ENCODE assay signal across 9 cellular contexts in the genomic region with DNA sequence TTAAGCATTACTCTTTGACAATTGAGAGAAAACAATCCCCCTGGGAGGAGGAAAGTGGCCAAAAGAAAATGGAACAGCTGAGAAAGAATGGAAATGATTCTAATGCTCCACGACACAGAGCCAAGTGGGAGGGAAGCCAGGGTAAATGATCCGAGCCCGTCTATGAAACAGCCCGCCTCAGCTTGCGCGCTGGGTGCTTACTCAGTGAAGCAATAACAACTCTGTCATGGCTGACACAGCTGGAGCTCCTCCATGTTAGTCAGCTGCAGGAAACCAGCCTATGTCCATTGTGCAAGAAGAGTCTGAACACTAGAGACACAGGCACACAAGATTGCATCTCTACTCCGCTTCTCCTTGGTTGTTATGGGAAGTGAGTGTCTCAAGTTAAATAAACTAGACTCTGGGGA. TPM values are rescaled to one million over a fixed set of nuclear protein-coding genes. Genes with fewer than 3 reads are reported as not detected.
DNase-seq lines count a peak whose midpoint lies in the region; ATAC-seq and TF ChIP-seq lines count a peak whose summit lies in the region.
"Had no signal": no experiment of that assay in that cellular context is flagged by ENCODE, and none has a peak within 500 bp of the region (broad histone marks: within the 10 kb centered on the region; RNA-seq: fewer than 3 reads in every experiment).

No MANE protein-coding gene starts in this region.

- H3K27me3 ChIP-seq in SK-N-SH (ENCODE audit: insufficient read depth) (no peaks in the 10 kb centered on the region), Karpas-422 (ENCODE audit: low read length) (no peaks in the 10 kb centered on the region)

- H2AFZ ChIP-seq in SK-N-SH (ENCODE audit: low read depth) (no peak overlapping the region), Karpas-422 (ENCODE audit: low read length) (no peak overlapping the region)

- TF ChIP-seq RAD21 in SK-N-SH (IDR thresholded peaks at IDR 0.05; ENCODE audit: low read length), result no peak

- H3K4me1 ChIP-seq in SK-N-SH (ENCODE audit: control insufficient read depth in 1 of 2, insufficient read depth in 2 of 2, low read depth in 1 of 2, low read length in 1 of 2), result no peaks in the 10 kb centered on the region
- no peaks in the 10 kb centered on the region for H3K4me1 ChIP-seq in Karpas-422 (ENCODE audit: low read length)

- CTCF ChIA-PET in SK-N-SH (lab: Yijun Ruan, JAX), result no interaction called here

- H3K9ac ChIP-seq in SK-N-SH (no peak overlapping the region), Karpas-422 (ENCODE audit: low read length) (no peak overlapping the region)

- H4K20me1 ChIP-seq in SK-N-SH (ENCODE audit: insufficient read depth), result no peaks in the 10 kb centered on the region
- H4K20me1 ChIP-seq in Karpas-422 (ENCODE audit: insufficient read depth, low read depth, low read length), result no peaks in the 10 kb centered on the region

- TF ChIP-seq CTCF in SK-N-SH (IDR thresholded peaks at IDR 0.05), result no peak

- H3K9me2 ChIP-seq in SK-N-SH (no peaks in the 10 kb centered on the region), Karpas-422 (replicated peaks; ENCODE audit: insufficient read depth, low read length) (no peaks in the 10 kb centered on the region)

- H3K4me3 ChIP-seq in SK-N-SH (ENCODE audit: low read depth in 2 of 2, low read length in 1 of 2) (no peak overlapping the region), Karpas-422 (ENCODE audit: low read length) (no peak overlapping the region)

- no peak overlapping the region; a peak in 1 of 4 replicates for H3K27ac ChIP-seq in SK-N-SH (ENCODE audit: low read depth in 2 of 2, low read length in 1 of 2)
- H3K27ac ChIP-seq in Karpas-422 (ENCODE audit: low read length), result no peak overlapping the region

- peaks cover 0 to 17% of the 10 kb centered on the region in 2 experiments for H3K36me3 ChIP-seq in SK-N-SH (replicated peaks in 1 of 2; ENCODE audit: control insufficient read depth in 1 of 2, insufficient read depth in 2 of 2, low read length in 1 of 2)
- H3K36me3 ChIP-seq in Karpas-422 (ENCODE audit: insufficient read depth, low read length), result peaks cover under 1% of the 10 kb centered on the region; the same call in 1 of the 2 replicates

- H3K4me2 ChIP-seq in SK-N-SH, result no peak overlapping the region
- H3K4me2 ChIP-seq in Karpas-422 (ENCODE audit: low read depth, low read length, poor library complexity, severe bottlenecking), result no peak overlapping the region

- ATAC-seq in SK-N-SH treated with all-trans-retinoic acid at 6 μM for 48 hours (peak; percentile 39), HG02884 (IDR thresholded peaks at IDR 0.05; ENCODE audit: unreplicated experiment) (no peak), HG02798 (IDR thresholded peaks at IDR 0.05; ENCODE audit: poor library complexity, unreplicated experiment) (no peak)
- ATAC-seq: T-cell had no signal

- no peak for TF ChIP-seq EP300 in SK-N-SH (IDR thresholded peaks at IDR 0.05; ENCODE audit: borderline replicate concordance in 1 of 2, low read depth in 1 of 2, low read length in 1 of 2)

- H3K79me2 ChIP-seq in SK-N-SH (ENCODE audit: insufficient read depth), result no peaks in the 10 kb centered on the region
- no peaks in the 10 kb centered on the region for H3K79me2 ChIP-seq in Karpas-422 (ENCODE audit: low read length)

- WGBS in SK-N-SH (ENCODE audit: low lambda C conversion rate), result 68% methylated on average over 7 of the region's 7 CpGs

- DNase-seq in SK-N-SH (no peak), amygdala (lab: John Stamatoyannopoulos, UW) (peak in 48 of 56 donors; percentile 1 to 81 (median 35)), iPS-NIHi11 (ENCODE audit: low spot score) (peak; percentile 39), smooth muscle cell of the brain vasculature (ENCODE audit: low read depth, low spot score) (peak; percentile 83), Karpas-422 (no peak)

- H3K9me3 ChIP-seq in SK-N-SH (no peaks in the 10 kb centered on the region), Karpas-422 (ENCODE audit: low read length) (no peaks in the 10 kb centered on the region)

- POLR2A ChIA-PET in SK-N-SH (lab: Yijun Ruan, JAX), result no interaction called here

- H3F3A ChIP-seq in SK-N-SH (replicated peaks; ENCODE audit: insufficient read depth), result peaks cover 8% of the 10 kb centered on the region

TF ChIP-seq in SK-N-SH treated with all-trans-retinoic acid at 6 μM for 48 hours, 23 proteins besides CTCF, POLR2A, EP300 and RAD21:
- TF ChIP-seq ARNTL (CRISPR knock-in tag; IDR thresholded peaks at IDR 0.05; ENCODE audit: borderline replicate concordance, low read depth) (no peak), OSR1 (CRISPR knock-in tag; IDR thresholded peaks at IDR 0.05) (no peak), TOX (CRISPR knock-in tag; IDR thresholded peaks at IDR 0.05; ENCODE audit: borderline replicate concordance) (no peak), ZNF8 (CRISPR knock-in tag; IDR thresholded peaks at IDR 0.05) (no peak)

TF ChIP-seq in SK-N-SH, 30 proteins besides CTCF, POLR2A, EP300 and RAD21 (continues in another document):
- TF ChIP-seq GABPA (IDR thresholded peaks at IDR 0.05; ENCODE audit: low read depth), result no peak
- TF ChIP-seq, protein P1, sequence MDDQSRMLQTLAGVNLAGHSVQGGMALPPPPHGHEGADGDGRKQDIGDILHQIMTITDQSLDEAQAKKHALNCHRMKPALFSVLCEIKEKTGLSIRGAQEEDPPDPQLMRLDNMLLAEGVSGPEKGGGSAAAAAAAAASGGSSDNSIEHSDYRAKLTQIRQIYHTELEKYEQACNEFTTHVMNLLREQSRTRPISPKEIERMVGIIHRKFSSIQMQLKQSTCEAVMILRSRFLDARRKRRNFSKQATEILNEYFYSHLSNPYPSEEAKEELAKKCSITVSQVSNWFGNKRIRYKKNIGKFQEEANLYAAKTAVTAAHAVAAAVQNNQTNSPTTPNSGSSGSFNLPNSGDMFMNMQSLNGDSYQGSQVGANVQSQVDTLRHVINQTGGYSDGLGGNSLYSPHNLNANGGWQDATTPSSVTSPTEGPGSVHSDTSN (IDR thresholded peaks at IDR 0.05), result no peak
- no peak for TF ChIP-seq NFIC (IDR thresholded peaks at IDR 0.05; ENCODE audit: borderline replicate concordance)
- TF ChIP-seq NRF1 (IDR thresholded peaks at IDR 0.05; ENCODE audit: low read depth, low read length), result no peak
- TF ChIP-seq FOSL2 (IDR thresholded peaks at IDR 0.05; ENCODE audit: borderline replicate concordance, low read depth), result no peak
- no peak for TF ChIP-seq IRF3 (IDR thresholded peaks at IDR 0.05; ENCODE audit: low read depth, low read length)
- TF ChIP-seq RXRA (IDR thresholded peaks at IDR 0.05; ENCODE audit: borderline replicate concordance, low read depth), result no peak
- TF ChIP-seq MXI1 (IDR thresholded peaks at IDR 0.05; ENCODE audit: low read depth, low read length), result no peak
- no peak for TF ChIP-seq GATA2 (CRISPR knock-in tag; IDR thresholded peaks at IDR 0.05)
- TF ChIP-seq FOXJ3 (CRISPR knock-in tag; IDR thresholded peaks at IDR 0.05), result no peak
- TF ChIP-seq RCOR1 (IDR thresholded peaks at IDR 0.05; ENCODE audit: low read length), result no peak
- no peak for TF ChIP-seq TEAD4 (IDR thresholded peaks at IDR 0.05; ENCODE audit: borderline replicate concordance, insufficient read depth)
- no peak for TF ChIP-seq REST (IDR thresholded peaks at IDR 0.05; ENCODE audit: low read depth, low read length)

RNA-seq across cellular contexts. Expression of gene NOA1, which starts 19.3 kb away (rescaled TPM):
- polyA plus RNA-seq in SK-N-SH (2012; rRNA removed), result 11.8 and 12.8 TPM in 2 replicates
- 11.6 and 12.2 TPM in 2 replicates for polyA plus RNA-seq in SK-N-SH (2012; cell fraction: cytosol; rRNA removed)
- polyA plus RNA-seq in SK-N-SH (2012; cell fraction: nucleus; rRNA removed), result 7.5 and 9.1 TPM in 2 replicates
- total RNA-seq in Karpas-422 (2014; rRNA removed; shearing (Covaris generic); ENCODE audit: low replicate concordance), result 25.4 and 35.5 TPM in 2 replicates

RNA-seq across cellular contexts. Expression of gene POLR2B, which starts 20.6 kb away (rescaled TPM):
- polyA plus RNA-seq in SK-N-SH (2012; rRNA removed), result 58.5 and 71.5 TPM in 2 replicates
- 74.7 and 92.0 TPM in 2 replicates for polyA plus RNA-seq in SK-N-SH (2012; cell fraction: cytosol; rRNA removed)
- polyA plus RNA-seq in SK-N-SH (2012; cell fraction: nucleus; rRNA removed), result 64.3 and 130 TPM in 2 replicates
- total RNA-seq in Karpas-422 (2014; rRNA removed; shearing (Covaris generic); ENCODE audit: low replicate concordance), result 122 and 125 TPM in 2 replicates

RNA-seq across cellular contexts. Expression of gene REST, which starts 50.4 kb away (rescaled TPM):
- polyA plus RNA-seq in SK-N-SH (2012; rRNA removed), result 6.0 and 7.9 TPM in 2 replicates
- 8.6 and 9.5 TPM in 2 replicates for polyA plus RNA-seq in SK-N-SH (2012; cell fraction: cytosol; rRNA removed)
- 3.3 and 7.6 TPM in 2 replicates for polyA plus RNA-seq in SK-N-SH (2012; cell fraction: nucleus; rRNA removed)
- total RNA-seq in Karpas-422 (2014; rRNA removed; shearing (Covaris generic); ENCODE audit: low replicate concordance), result 39.9 and 52.0 TPM in 2 replicates

Comparison
In these comparisons a context has a peak if more than half of its experiments do, and no peak if none do; other contexts are left out.
1. DNase-seq: peak in amygdala (48 of 56), iPS-NIHi11 (single experiment) and smooth muscle cell of the brain vasculature (single experiment); none in SK-N-SH (single experiment) and Karpas-422 (single experiment).